Comparison of ENCODE assay signal across 11 cellular contexts in the genomic region with DNA sequence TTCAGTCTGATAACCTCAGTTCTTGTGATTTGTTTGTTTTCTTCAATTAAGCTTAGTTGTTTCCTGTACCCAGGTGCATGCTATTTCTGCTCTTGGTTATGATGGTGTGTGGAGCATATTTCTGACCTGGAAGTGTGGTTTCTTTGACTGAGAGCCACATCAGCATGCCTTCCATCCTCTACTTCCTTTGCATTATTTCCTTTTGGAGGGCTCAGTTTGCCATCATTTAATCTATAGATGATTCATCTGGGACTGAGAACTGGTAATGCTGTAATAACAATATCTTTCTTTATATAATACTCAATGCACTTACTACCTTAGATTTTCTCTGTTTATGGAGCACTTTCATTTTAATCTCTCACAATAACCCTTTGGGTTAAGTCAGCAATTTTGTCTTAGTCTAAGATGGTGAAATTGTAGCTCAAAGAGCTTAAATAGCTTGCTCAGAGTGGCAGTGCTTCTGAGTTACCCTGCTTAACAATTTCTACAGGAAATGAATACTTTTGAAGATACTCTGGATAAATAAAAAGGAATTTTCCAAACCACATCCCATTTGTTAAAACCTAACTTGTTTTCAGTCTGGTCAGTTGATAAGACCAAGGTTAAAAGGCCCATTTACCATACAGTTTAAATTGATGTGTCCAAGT. TPM values are rescaled to one million over a fixed set of nuclear protein-coding genes. Genes with fewer than 3 reads are reported as not detected.
A peak's percentile ranks its signal among the peaks of the same experiment; 100 is the strongest.
DNase-seq lines count a peak whose midpoint lies in the region; ATAC-seq and TF ChIP-seq lines count a peak whose summit lies in the region.
"Had no signal": no experiment of that assay in that cellular context is flagged by ENCODE, and none has a peak within 500 bp of the region (broad histone marks: within the 10 kb centered on the region; RNA-seq: fewer than 3 reads in every experiment).

No MANE protein-coding gene starts in this region.

- no peaks in the 10 kb centered on the region for H3K9me3 ChIP-seq in effector memory CD4-positive, alpha-beta T cell (ENCODE audit: control insufficient read depth, low read length)

- H3K9me3 Mint-ChIP-seq in activated T-cell treated with anti-CD3 and anti-CD28 coated beads, Interleukin-2, amount 50 U/mL, for 72 hours: no peaks in the 10 kb centered on the region
- H3K9me3 Mint-ChIP-seq in activated T-cell treated with anti-CD3 and anti-CD28 coated beads, Interleukin-2, amount 50 U/mL, for 24 hours: no peaks in the 10 kb centered on the region
- no peaks in the 10 kb centered on the region for H3K9me3 Mint-ChIP-seq in T-cell
- H3K9me3 Mint-ChIP-seq: dendritic cell treated with granulocyte-macrophage colony-stimulating factor and Interleukin-4, amounts not matched to agents 40 ng/mL and 50 ng/mL, for 4 days had no signal

- CTCF ChIA-PET in T-cell (lab: Charles Lee): no interaction called here

- H3K4me1 Mint-ChIP-seq in activated T-cell treated with anti-CD3 and anti-CD28 coated beads, Interleukin-2, amount 50 U/mL, for 72 hours (ENCODE audit: low read depth): peaks cover 23% of the 10 kb centered on the region
- H3K4me1 Mint-ChIP-seq in activated T-cell treated with anti-CD3 and anti-CD28 coated beads, Interleukin-2, amount 50 U/mL, for 24 hours (ENCODE audit: low read depth): peaks cover 39% of the 10 kb centered on the region
- H3K4me1 Mint-ChIP-seq in T-cell: peaks cover 40 to 45% (median 40%) of the 10 kb centered on the region in 3 donors

- no peak overlapping the region for H3K4me3 Mint-ChIP-seq in activated T-cell treated with anti-CD3 and anti-CD28 coated beads, Interleukin-2, amount 50 U/mL, for 72 hours
- no peak overlapping the region for H3K4me3 Mint-ChIP-seq in activated T-cell treated with anti-CD3 and anti-CD28 coated beads, Interleukin-2, amount 50 U/mL, for 24 hours
- peak overlapping the region in 1 of 3 donors; percentile 6 for H3K4me3 Mint-ChIP-seq in T-cell
- H3K4me3 Mint-ChIP-seq: dendritic cell treated with granulocyte-macrophage colony-stimulating factor and Interleukin-4, amounts not matched to agents 40 ng/mL and 50 ng/mL, for 4 days had no signal

- peak overlapping the region; percentile 2 for H3K27ac Mint-ChIP-seq in activated T-cell treated with anti-CD3 and anti-CD28 coated beads, Interleukin-2, amount 50 U/mL, for 72 hours
- no peak overlapping the region for H3K27ac Mint-ChIP-seq in activated T-cell treated with anti-CD3 and anti-CD28 coated beads, Interleukin-2, amount 50 U/mL, for 24 hours
- H3K27ac Mint-ChIP-seq in T-cell: peak overlapping the region; percentile 24 to 68
- H3K27ac Mint-ChIP-seq: dendritic cell treated with granulocyte-macrophage colony-stimulating factor and Interleukin-4, amounts not matched to agents 40 ng/mL and 50 ng/mL, for 4 days had no signal

- H3K4me1 ChIP-seq in effector memory CD4-positive, alpha-beta T cell (ENCODE audit: control insufficient read depth, insufficient read depth, low read length, poor library complexity, severe bottlenecking): peaks cover 9% of the 10 kb centered on the region

- ATAC-seq in activated T-cell treated with anti-CD3 and anti-CD28 coated beads, Interleukin-2, amount 50 U/mL, for 72 hours (replicated peaks in 1 of 2): no peak
- peak; percentile 35 to 62 (median 44) for ATAC-seq in T-cell (replicated peaks in 1 of 4)
- peak; percentile 32 for ATAC-seq in stimulated activated naive CD8-positive, alpha-beta T cell treated with anti-CD3 and anti-CD28 coated beads, Interleukin-15, Interleukin-2, amounts not matched to agents 100 U/mL and 50 U/mL, for 24 hours

- H3K4me3 ChIP-seq in fibroblast of mammary gland (ENCODE audit: control insufficient read depth, low read depth, low read length) (no peak overlapping the region), coronary artery (no peak overlapping the region)
- no peak overlapping the region for H3K4me3 ChIP-seq in effector memory CD4-positive, alpha-beta T cell (ENCODE audit: insufficient read depth, low read depth, low read length, poor library complexity, severe bottlenecking)

- H3K27me3 ChIP-seq in effector memory CD4-positive, alpha-beta T cell (replicated peaks; ENCODE audit: control insufficient read depth, insufficient read depth, low read length, poor library complexity, severe bottlenecking): no peaks in the 10 kb centered on the region

- POLR2A ChIA-PET in T-cell (lab: Charles Lee): interaction anchor here in 1 of 2 donors (0.6 kb wide), 1 partner anchor 69 kb away, joined by 3 read pairs; no protein-coding TSS in a partner anchor

- peaks cover 9% of the 10 kb centered on the region for H3K36me3 ChIP-seq in effector memory CD4-positive, alpha-beta T cell (ENCODE audit: control insufficient read depth, insufficient read depth, low read length)

- peak overlapping the region in 1 of 2 donors; percentile 34 for H3K27ac ChIP-seq in coronary artery
- no peak overlapping the region for H3K27ac ChIP-seq in effector memory CD4-positive, alpha-beta T cell (ENCODE audit: insufficient read depth, low read length, poor library complexity, severe bottlenecking)

- no peaks in the 10 kb centered on the region for H3K27me3 Mint-ChIP-seq in activated T-cell treated with anti-CD3 and anti-CD28 coated beads, Interleukin-2, amount 50 U/mL, for 72 hours (ENCODE audit: low read depth)
- no peaks in the 10 kb centered on the region for H3K27me3 Mint-ChIP-seq in activated T-cell treated with anti-CD3 and anti-CD28 coated beads, Interleukin-2, amount 50 U/mL, for 24 hours
- H3K27me3 Mint-ChIP-seq in T-cell: no peaks in the 10 kb centered on the region
- H3K27me3 Mint-ChIP-seq: dendritic cell treated with granulocyte-macrophage colony-stimulating factor and Interleukin-4, amounts not matched to agents 40 ng/mL and 50 ng/mL, for 4 days had no signal

- DNase-seq in activated T-cell treated with anti-CD3 and anti-CD28 coated beads, Interleukin-2, amount 50 U/mL, for 72 hours: no peak
- no peak for DNase-seq in activated T-cell treated with anti-CD3 and anti-CD28 coated beads, Interleukin-2, amount 50 U/mL, for 24 hours
- DNase-seq in T-cell: no peak
- DNase-seq in fibroblast of mammary gland (ENCODE audit: low read depth): peak; percentile 41
- no peak for DNase-seq in stimulated activated naive CD8-positive, alpha-beta T cell treated with anti-CD3 and anti-CD28 coated beads, Interleukin-15, Interleukin-2, amounts not matched to agents 100 U/mL and 50 U/mL, for 24 hours
- DNase-seq in coronary artery (ENCODE audit: low spot score): no peak
- DNase-seq in effector memory CD4-positive, alpha-beta T cell: no peak
- DNase-seq in NCI-H446 treated with DMSO at 0.1 percent for 48 hours (lab: John Stamatoyannopoulos, UW): no peak
- DNase-seq: kidney, MV-4-11 had no signal

- H3K36me3 Mint-ChIP-seq in activated T-cell treated with anti-CD3 and anti-CD28 coated beads, Interleukin-2, amount 50 U/mL, for 72 hours (ENCODE audit: insufficient read depth in 2 of 2): peaks cover 0 to 11% of the 10 kb centered on the region in 2 donors
- H3K36me3 Mint-ChIP-seq in activated T-cell treated with anti-CD3 and anti-CD28 coated beads, Interleukin-2, amount 50 U/mL, for 24 hours (ENCODE audit: low read depth): peaks cover 37% of the 10 kb centered on the region
- H3K36me3 Mint-ChIP-seq in T-cell: peaks cover 23% of the 10 kb centered on the region

- TF ChIP-seq CTCF in fibroblast of mammary gland (conservative IDR thresholded peaks at IDR 0.05; ENCODE audit: control insufficient read depth, insufficient read depth, low read depth, low read length) (no peak), coronary artery (IDR thresholded peaks at IDR 0.05) (no peak)

RNA-seq across cellular contexts. Expression of a gene that starts 37.1 kb away (rescaled TPM):
- 10 to 100 TPM; 43.1 to 44.6 TPM for total RNA-seq in activated T-cell treated with anti-CD3 and anti-CD28 coated beads, Interleukin-2, amount 50 U/mL, for 72 hours
- total RNA-seq in T-cell: 10 to 100 TPM; 34.2 to 48.3 (median 42.0) TPM

RNA-seq across cellular contexts. Expression of a gene that starts 37.8 kb away (rescaled TPM):
- 10 to 100 TPM; 33.6 to 45.7 TPM for total RNA-seq in activated T-cell treated with anti-CD3 and anti-CD28 coated beads, Interleukin-2, amount 50 U/mL, for 72 hours
- total RNA-seq in T-cell: 10 to 100 TPM in 3 of 5 donors, 1 to 10 TPM in 2; 9.4 to 17.7 (median 10.9) TPM

Comparison
In these comparisons a context has a peak if more than half of its experiments do, and no peak if none do; other contexts are left out.
1. ATAC-seq: peak in T-cell (4 of 4) and stimulated activated naive CD8-positive, alpha-beta T cell treated with anti-CD3 and anti-CD28 coated beads, Interleukin-15, Interleukin-2, amounts not matched to agents 100 U/mL and 50 U/mL, for 24 hours (single experiment); none in activated T-cell treated with anti-CD3 and anti-CD28 coated beads, Interleukin-2, amount 50 U/mL, for 72 hours (0 of 2).